ENCODE assay signal across 15 cellular contexts in the genomic region with DNA sequence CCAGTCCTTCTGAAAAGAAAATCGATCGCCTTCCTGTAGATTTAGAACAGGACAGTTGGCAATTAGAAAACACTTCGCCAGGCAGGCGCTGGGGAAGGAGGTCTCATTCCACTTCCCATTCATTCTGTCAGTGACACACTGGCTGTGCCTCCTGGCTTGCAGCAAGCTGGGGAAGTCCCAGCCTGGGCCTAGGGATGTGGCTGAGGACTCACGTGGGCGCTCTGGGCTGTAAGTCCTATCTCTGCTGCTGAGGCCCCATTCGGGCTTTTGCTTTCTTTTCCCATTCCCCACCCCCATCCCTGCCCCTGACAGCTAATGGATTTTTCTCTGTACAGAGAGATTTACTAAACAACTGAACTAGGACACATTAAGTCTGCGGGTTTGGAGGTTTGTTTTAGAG.
A peak's percentile ranks its signal among the peaks of the same experiment; 100 is the strongest.
DNase-seq lines count a peak whose midpoint lies in the region; ATAC-seq and TF ChIP-seq lines count a peak whose summit lies in the region.
"Had no signal": no experiment of that assay in that cellular context is flagged by ENCODE, and none has a peak within 500 bp of the region (broad histone marks: within the 10 kb centered on the region; RNA-seq: fewer than 3 reads in every experiment).

No MANE protein-coding gene starts in this region.

- H3K4me3 ChIP-seq in heart left ventricle (no peak overlapping the region), trophoblast cell (ENCODE audit: low read depth, low read length) (no peak overlapping the region)
- H3K4me3 ChIP-seq: BLaER1, psoas muscle had no signal

- TF ChIP-seq CTCF in heart left ventricle (IDR thresholded peaks at IDR 0.05) = no peak

- H2AFZ ChIP-seq in trophoblast cell (ENCODE audit: insufficient read depth, low read length, poor library complexity) = no peak overlapping the region

- ATAC-seq in heart left ventricle (peak in 3 of 4 donors; percentile 81 to 93 (median 82)), HG02610 (IDR thresholded peaks at IDR 0.05; ENCODE audit: unreplicated experiment) (no peak), HG03095 (IDR thresholded peaks at IDR 0.05; ENCODE audit: unreplicated experiment) (no peak)
- ATAC-seq: psoas muscle had no signal

- H3K9ac ChIP-seq in trophoblast cell (ENCODE audit: low read length) = no peak overlapping the region
- H3K9ac ChIP-seq: BLaER1 had no signal

- H2AK5ac ChIP-seq in trophoblast cell (ENCODE audit: low read length) = no peak overlapping the region

- H3K4me2 ChIP-seq in trophoblast cell (ENCODE audit: low read length) = no peak overlapping the region
- H3K4me2 ChIP-seq: BLaER1 had no signal

- H2BK12ac ChIP-seq in trophoblast cell (ENCODE audit: low read length) = no peak overlapping the region

- H3K79me1 ChIP-seq in trophoblast cell (ENCODE audit: low read length) = no peaks in the 10 kb centered on the region

- WGBS in heart left ventricle, 4 donors = 42 to 55% (median 45%) methylated on average over 8 of the region's 8 CpGs
- no CpG with 5 or more reads among the region's 8 CpGs for WGBS in trophoblast cell (ENCODE audit: extremely low coverage, insufficient coverage, insufficient read length)

- no peak overlapping the region for H2BK5ac ChIP-seq in trophoblast cell (ENCODE audit: low read depth, low read length, poor library complexity)

- H3K4me1 ChIP-seq in heart left ventricle (peaks cover 0 to 22% (median 13%) of the 10 kb centered on the region in 12 donors), trophoblast cell (ENCODE audit: control insufficient read depth in 1 of 2, insufficient read depth in 2 of 2, low read length in 2 of 2) (no peaks in the 10 kb centered on the region)
- H3K4me1 ChIP-seq: BLaER1, psoas muscle had no signal

- peak; percentile 16 for DNase-seq in GM19240 (ENCODE audit: insufficient read length, low spot score)
- DNase-seq in OCI-M1 (lab: John Stamatoyannopoulos, UW) = peak; percentile 78
- peak in 4 of 5 donors; percentile 38 to 65 (median 48) for DNase-seq in heart left ventricle
- DNase-seq in trophoblast cell = peak; percentile 10 to 25
- no peak for DNase-seq in NCI-H2171 treated with DMSO at 0.1 percent for 48 hours (lab: John Stamatoyannopoulos, UW)
- DNase-seq in GF-D8 (lab: John Stamatoyannopoulos, UW) = no peak
- DNase-seq: activated gamma-delta T cell treated with Interleukin-2 at 50 U/mL for 16 hours; DMS79 treated with DMSO at 0.1 percent for 48 hours; effector CD8-positive, alpha-beta T cell; NCI-H524; RPMI8226 had no signal

- H3K27ac ChIP-seq in heart left ventricle (peak overlapping the region in 1 of 12 donors; percentile 8), trophoblast cell (ENCODE audit: low read depth, low read length) (no peak overlapping the region)
- H3K27ac ChIP-seq: BLaER1, psoas muscle had no signal

- no peak overlapping the region for H4K91ac ChIP-seq in trophoblast cell (ENCODE audit: low read depth, low read length)

- H4K8ac ChIP-seq in trophoblast cell (ENCODE audit: low read depth, low read length) = no peak overlapping the region

- H3K23ac ChIP-seq in trophoblast cell (ENCODE audit: low read length) = no peak overlapping the region

- H4K12ac ChIP-seq in trophoblast cell (ENCODE audit: low read depth, low read length) = no peak overlapping the region

- H3K9me3 ChIP-seq in heart left ventricle (no peaks in the 10 kb centered on the region), trophoblast cell (ENCODE audit: insufficient read depth, low read depth, low read length) (peaks cover 2% of the 10 kb centered on the region)
- H3K9me3 ChIP-seq: BLaER1, psoas muscle had no signal

- no peaks in the 10 kb centered on the region for H3K79me2 ChIP-seq in trophoblast cell (ENCODE audit: control insufficient read depth, insufficient read depth, low read length, poor library complexity)

- intact Hi-C loops in heart left ventricle (cut with DNase I) = no loop called here

- no peak overlapping the region for H2BK120ac ChIP-seq in trophoblast cell (ENCODE audit: insufficient read depth, low read length, poor library complexity)

- no peak overlapping the region for H3K18ac ChIP-seq in trophoblast cell (ENCODE audit: low read length)

- TF ChIP-seq POLR2A in heart left ventricle (IDR thresholded peaks at IDR 0.05) = no peak

- H3K27me3 ChIP-seq in heart left ventricle (peaks cover 0 to 27% (median 6%) of the 10 kb centered on the region in 9 donors), trophoblast cell (ENCODE audit: insufficient read depth, low read length) (no peaks in the 10 kb centered on the region)
- H3K27me3 ChIP-seq: BLaER1 had no signal

- H3K36me3 ChIP-seq in heart left ventricle (no peaks in the 10 kb centered on the region), trophoblast cell (ENCODE audit: control insufficient read depth in 1 of 2, insufficient read depth in 2 of 2, low read length in 2 of 2) (no peaks in the 10 kb centered on the region)
- H3K36me3 ChIP-seq: BLaER1 had no signal

- no peak overlapping the region for H3K4ac ChIP-seq in trophoblast cell (ENCODE audit: low read depth, low read length)

- no peak overlapping the region for H3K14ac ChIP-seq in trophoblast cell (ENCODE audit: low read length)

Comparison
In these comparisons a context has a peak if more than half of its experiments do, and no peak if none do; other contexts are left out.
1. DNase-seq: peak in GM19240 (single experiment), OCI-M1 (single experiment), heart left ventricle (4 of 5) and trophoblast cell (2 of 2); none in NCI-H2171 treated with DMSO at 0.1 percent for 48 hours (single experiment) and GF-D8 (single experiment).
2. ATAC-seq: peak in heart left ventricle (3 of 4); none in HG02610 (single experiment) and HG03095 (single experiment).